10 cellular contexts compared by ENCODE assay signal in genomic region chr14:93369393-93370266, GRCh38. TPM values are rescaled to one million over a fixed set of nuclear protein-coding genes. Genes with fewer than 3 reads are reported as not detected.
DNase-seq lines count a peak whose midpoint lies in the region; ATAC-seq, FAIRE-seq and TF ChIP-seq lines count a peak whose summit lies in the region.
"Had no signal": no experiment of that assay in that cellular context is flagged by ENCODE, and none has a peak within 500 bp of the region (broad histone marks: within the 10 kb centered on the region; RNA-seq: fewer than 3 reads in every experiment).

No MANE protein-coding gene starts in this region.

- FAIRE-seq in GM19239 (lab: Jason Lieb, UNC) = peak; percentile 98

- CTCF ChIA-PET in OCI-LY7 (lab: Charles Lee; ENCODE audit: unreplicated experiment) = no interaction called here

- intact Hi-C loops in OCI-LY7 (cut with micrococcal nuclease; ENCODE audit: unreplicated experiment) = no loop called here
- intact Hi-C loops in vagina (cut with DNase I) = no loop called here
- intact Hi-C loops in colonic mucosa (cut with DNase I) = no loop called here

- ATAC-seq in HG03025 (IDR thresholded peaks at IDR 0.05; ENCODE audit: low FRiP score, unreplicated experiment) = peak; percentile 96

- H3K27me3 ChIP-seq in vagina (no peaks in the 10 kb centered on the region), colonic mucosa (no peaks in the 10 kb centered on the region)

- no peak overlapping the region for H3K27ac ChIP-seq in OCI-LY7 (ENCODE audit: low read depth, low read length, poor library complexity, severe bottlenecking)
- no peak overlapping the region for H3K27ac ChIP-seq in vagina
- H3K27ac ChIP-seq in colonic mucosa = no peak overlapping the region

- DNase-seq in AML-193 (lab: John Stamatoyannopoulos, UW) (peak; percentile 51 to 66), GM19239 (ENCODE audit: insufficient read length, low spot score) (no peak), OCI-LY7 (ENCODE audit: low spot score) (peak; percentile 34), vagina (ENCODE audit: extremely low spot score in 2 of 2) (no peak), islet precursor cell (no peak), colonic mucosa (no peak), NCI-H2081 (lab: John Stamatoyannopoulos, UW) (no peak)
- DNase-seq: T-helper 1 cell had no signal

- TF ChIP-seq CTCF in OCI-LY7 (conservative IDR thresholded peaks at IDR 0.05; ENCODE audit: low read length) (no peak), vagina (IDR thresholded peaks at IDR 0.05) (no peak), colonic mucosa (IDR thresholded peaks at IDR 0.05) (no peak)

- no TSS peak for BruUV-seq in OCI-LY7 (replicated peaks; lab: Mats Ljungman, UMichigan)

- H4K20me1 ChIP-seq in OCI-LY7 (ENCODE audit: insufficient read depth, low read length) = no peaks in the 10 kb centered on the region

- POLR2A ChIA-PET in OCI-LY7 (lab: Charles Lee) = no interaction called here

- H3K79me2 ChIP-seq in OCI-LY7 (ENCODE audit: insufficient read depth, low read depth, low read length) = no peaks in the 10 kb centered on the region

- H3K36me3 ChIP-seq in OCI-LY7 (ENCODE audit: insufficient read depth, low read length) (no peaks in the 10 kb centered on the region), vagina (no peaks in the 10 kb centered on the region), colonic mucosa (no peaks in the 10 kb centered on the region)

- H3K4me3 ChIP-seq in OCI-LY7 (ENCODE audit: low read depth, low read length, poor library complexity, severe bottlenecking) = no peak overlapping the region
- H3K4me3 ChIP-seq in vagina = no peak overlapping the region
- H3K4me3 ChIP-seq in colonic mucosa = no peak overlapping the region

- peak overlapping the region; percentile 25 for H3K4me2 ChIP-seq in OCI-LY7 (ENCODE audit: low read length)

- no peaks in the 10 kb centered on the region for H3K9me2 ChIP-seq in OCI-LY7 (ENCODE audit: insufficient read depth, low read length)

- H3K9ac ChIP-seq in colonic mucosa (ENCODE audit: low read depth in 2 of 2, low read length in 2 of 2) = no peak overlapping the region

- no peak for TF ChIP-seq POLR2A in vagina (IDR thresholded peaks at IDR 0.05)

- H3K4me1 ChIP-seq in OCI-LY7 (ENCODE audit: insufficient read depth, low read length, poor library complexity, severe bottlenecking) = peaks cover 17% of the 10 kb centered on the region
- H3K4me1 ChIP-seq in vagina = no peaks in the 10 kb centered on the region
- H3K4me1 ChIP-seq in colonic mucosa = no peaks in the 10 kb centered on the region

- H2AFZ ChIP-seq in OCI-LY7 (ENCODE audit: low read length) = peak overlapping the region; percentile 84

- H3K9me3 ChIP-seq in OCI-LY7 (ENCODE audit: low read length) = no peaks in the 10 kb centered on the region
- no peaks in the 10 kb centered on the region for H3K9me3 ChIP-seq in vagina
- H3K9me3 ChIP-seq in colonic mucosa = no peaks in the 10 kb centered on the region

RNA-seq across cellular contexts. Expression of gene COX8C, which starts 22.6 kb away (rescaled TPM):
- total RNA-seq in OCI-LY7 (2014; rRNA removed; shearing (Covaris generic)) = not detected in 2 replicates
- total RNA-seq in OCI-LY7 (2022) (not detected in 2 replicates), vagina (not detected), colonic mucosa (not detected)
- total RNA-seq: HT1080 had no signal

RNA-seq across cellular contexts. Expression of gene BTBD7, which starts 36.8 kb away (rescaled TPM):
- 9.7 and 10.7 TPM in 2 replicates for total RNA-seq in OCI-LY7 (2014; rRNA removed; shearing (Covaris generic))
- total RNA-seq in OCI-LY7 (2022) = 19.6 and 23.5 TPM in 2 replicates
- total RNA-seq in vagina = 28.5 TPM
- 10 to 100 TPM; 31.8 to 35.5 TPM for total RNA-seq in colonic mucosa

Comparison
In these comparisons a context has a peak if more than half of its experiments do, and no peak if none do; other contexts are left out.
1. DNase-seq: peak in AML-193 (2 of 2) and OCI-LY7 (single experiment); none in GM19239 (single experiment), vagina (0 of 2), islet precursor cell (single experiment), colonic mucosa (single experiment) and NCI-H2081 (0 of 2).